Comparison of ENCODE assay signal across 15 cellular contexts in genomic region chr5:79628276-79628675, GRCh38.
"Had no signal": no experiment of that assay in that cellular context is flagged by ENCODE, and none has a peak within 500 bp of the region (broad histone marks: within the 10 kb centered on the region; RNA-seq: fewer than 3 reads in every experiment).

No MANE protein-coding gene starts in this region.

- H3K27ac Mint-ChIP-seq: activated CD4-positive, alpha-beta memory T cell treated with anti-CD3 and anti-CD28 coated beads for 36 hours; nephron had no signal

- H3K4me1 ChIP-seq: foreskin keratinocyte, lower lobe of right lung, sigmoid colon had no signal

- H3K4me3 Mint-ChIP-seq: activated CD4-positive, alpha-beta memory T cell treated with anti-CD3 and anti-CD28 coated beads for 36 hours; nephron had no signal

- H3K4me1 Mint-ChIP-seq: nephron had no signal

- H3K9me3 ChIP-seq: lower lobe of right lung, sigmoid colon, upper lobe of right lung had no signal

- H3K4me3 ChIP-seq: cardiac muscle cell, dorsolateral prefrontal cortex, lower lobe of right lung, sigmoid colon, upper lobe of right lung had no signal

- H3K9me3 Mint-ChIP-seq: activated CD4-positive, alpha-beta memory T cell treated with anti-CD3 and anti-CD28 coated beads for 36 hours had no signal

- H3K27me3 Mint-ChIP-seq: activated CD4-positive, alpha-beta memory T cell treated with anti-CD3 and anti-CD28 coated beads for 36 hours had no signal

- DNase-seq: activated CD4-positive, alpha-beta memory T cell treated with anti-CD3 and anti-CD28 coated beads for 36 hours; activated CD4-positive, alpha-beta T cell treated with anti-CD3 and anti-CD28 coated beads for 1 hour; amygdala; dorsolateral prefrontal cortex; foreskin keratinocyte; hypothalamus; lower lobe of right lung; sigmoid colon; stimulated activated CD4-positive, alpha-beta T cell treated with anti-CD3 and anti-CD28 coated beads, Interleukin-4, amount 100 ng/mL, for 4 hours; stimulated activated naive CD4-positive, alpha-beta T cell; T-helper 1 cell; upper lobe of right lung had no signal

- H3K27me3 ChIP-seq: cardiac muscle cell, dorsolateral prefrontal cortex, foreskin keratinocyte, sigmoid colon, upper lobe of right lung had no signal

- ATAC-seq: foreskin keratinocyte, lower lobe of right lung, SK-N-SH treated with all-trans-retinoic acid at 6 μM for 48 hours, upper lobe of right lung had no signal

- H3K27ac ChIP-seq: cardiac muscle cell, dorsolateral prefrontal cortex, foreskin keratinocyte, lower lobe of right lung, sigmoid colon, upper lobe of right lung had no signal
